ENCODE assay signal across 8 cellular contexts in genomic region chr2:20106746-20107145, GRCh38. TPM values are rescaled to one million over a fixed set of nuclear protein-coding genes. Genes with fewer than 3 reads are reported as not detected.
DNase-seq lines count a peak whose midpoint lies in the region; ATAC-seq and TF ChIP-seq lines count a peak whose summit lies in the region.

No MANE protein-coding gene starts in this region.

- BruUV-seq in PC-3 (replicated peaks; lab: Mats Ljungman, UMichigan), result no TSS peak

- H3K27me3 ChIP-seq in BE2C, result no peaks in the 10 kb centered on the region
- H3K27me3 ChIP-seq in PC-3 (ENCODE audit: low read length), result no peaks in the 10 kb centered on the region
- no peaks in the 10 kb centered on the region for H3K27me3 ChIP-seq in mesendoderm (ENCODE audit: insufficient read depth, low read length, poor library complexity)

- H3K36me3 Mint-ChIP-seq in dendritic cell treated with granulocyte-macrophage colony-stimulating factor and Interleukin-4, amounts not matched to agents 40 ng/mL and 50 ng/mL, for 4 days (ENCODE audit: low read depth), result no peaks in the 10 kb centered on the region

- H2BK5ac ChIP-seq in mesendoderm (ENCODE audit: low read length), result no peak overlapping the region

- peak overlapping the region; percentile 68 for H3K4me2 ChIP-seq in PC-3 (ENCODE audit: low read length)
- H3K4me2 ChIP-seq in mesendoderm (ENCODE audit: low read length), result peak overlapping the region; percentile 42

- no peak overlapping the region for H2BK120ac ChIP-seq in mesendoderm (ENCODE audit: low read depth, low read length)

- H3K4me1 ChIP-seq in BE2C (no peaks in the 10 kb centered on the region), PC-3 (ENCODE audit: insufficient read depth, low read length) (peaks cover 28% of the 10 kb centered on the region), mesendoderm (ENCODE audit: control insufficient read depth, low read depth, low read length) (no peaks in the 10 kb centered on the region)

- H3K79me1 ChIP-seq in mesendoderm (ENCODE audit: low read length), result no peaks in the 10 kb centered on the region

- no peak overlapping the region for H3K27ac ChIP-seq in PC-3 (ENCODE audit: low read length)
- H3K27ac ChIP-seq in mesendoderm (ENCODE audit: low read depth, low read length), result no peak overlapping the region

- H3F3A ChIP-seq in PC-3 (ENCODE audit: low read length, unreplicated experiment), result no peaks in the 10 kb centered on the region

- intact Hi-C loops in PC-3 (cut with micrococcal nuclease), result loop anchor here (2.0 to 10.0 kb wide), 2 partner anchors 78 to 118 kb away; partner anchors contain the start of gene SDC1
- intact Hi-C loops in dendritic cell treated with granulocyte-macrophage colony-stimulating factor and Interleukin-4, amounts not matched to agents 40 ng/mL and 50 ng/mL, for 4 days (cut with micrococcal nuclease), result no loop called here

- H3K79me2 ChIP-seq in PC-3 (ENCODE audit: low read length) (no peaks in the 10 kb centered on the region), mesendoderm (ENCODE audit: control insufficient read depth, insufficient read depth, low read length) (no peaks in the 10 kb centered on the region)

- peaks cover 23% of the 10 kb centered on the region for H3K27me3 Mint-ChIP-seq in dendritic cell treated with granulocyte-macrophage colony-stimulating factor and Interleukin-4, amounts not matched to agents 40 ng/mL and 50 ng/mL, for 4 days

- POLR2A ChIA-PET in PC-3 (lab: Charles Lee; ENCODE audit: unreplicated experiment), result no interaction called here

- H3K36me3 ChIP-seq in BE2C (no peaks in the 10 kb centered on the region), PC-3 (ENCODE audit: low read depth, low read length) (no peaks in the 10 kb centered on the region), mesendoderm (ENCODE audit: control insufficient read depth, insufficient read depth, low read length) (no peaks in the 10 kb centered on the region)

- no peak overlapping the region for H3K4ac ChIP-seq in mesendoderm (ENCODE audit: low read depth, low read length)

- no peak overlapping the region for H4K8ac ChIP-seq in mesendoderm (ENCODE audit: low read depth, low read length)

- H3K9me3 ChIP-seq in BE2C (peaks cover 7% of the 10 kb centered on the region; the same call in 1 of the 2 replicates), PC-3 (ENCODE audit: low read length) (no peaks in the 10 kb centered on the region)

- peak overlapping the region; percentile 14; the same call in 1 of the 2 replicates for H3K9ac ChIP-seq in PC-3 (ENCODE audit: low read length)
- peak overlapping the region; percentile 71 for H3K9ac ChIP-seq in mesendoderm (ENCODE audit: low read length)

- H3K4me3 ChIP-seq in BE2C (ENCODE audit: low read depth, low read length) (peak overlapping the region; percentile 46), PC-3 (ENCODE audit: low read length) (peak overlapping the region; percentile 63), mesendoderm (ENCODE audit: low read length) (no peak overlapping the region)

- H3K9me2 ChIP-seq in PC-3 (replicated peaks; ENCODE audit: low read length), result no peaks in the 10 kb centered on the region

- no CpG with 5 or more reads among the region's 34 CpGs for WGBS in mesendoderm (ENCODE audit: extremely low coverage, insufficient coverage, low lambda C conversion rate)

- H3K23ac ChIP-seq in mesendoderm (ENCODE audit: low read length), result no peak overlapping the region

- peaks cover 7% of the 10 kb centered on the region for H3K4me1 Mint-ChIP-seq in dendritic cell treated with granulocyte-macrophage colony-stimulating factor and Interleukin-4, amounts not matched to agents 40 ng/mL and 50 ng/mL, for 4 days (ENCODE audit: low read depth)

- no peak overlapping the region for H3K27ac Mint-ChIP-seq in dendritic cell treated with granulocyte-macrophage colony-stimulating factor and Interleukin-4, amounts not matched to agents 40 ng/mL and 50 ng/mL, for 4 days

- no peak overlapping the region for H4K5ac ChIP-seq in mesendoderm (ENCODE audit: low read length)

- ATAC-seq in PC-3, result peak; percentile 83
- ATAC-seq in GM21786 (IDR thresholded peaks at IDR 0.05; ENCODE audit: unreplicated experiment), result no peak

- peak overlapping the region; percentile 83 for H2AFZ ChIP-seq in PC-3 (ENCODE audit: low read length)

- no peak overlapping the region for H3K18ac ChIP-seq in mesendoderm (ENCODE audit: low read length)

- no peak overlapping the region for H2AK5ac ChIP-seq in mesendoderm (ENCODE audit: low read length)

- no peaks in the 10 kb centered on the region for H4K20me1 ChIP-seq in PC-3 (ENCODE audit: low read length)

- peak; percentile 87 for DNase-seq in BE2C
- peak; percentile 71 for DNase-seq in PC-3
- peak; percentile 78 for DNase-seq in mesendoderm
- no peak for DNase-seq in DMS53 treated with DMSO at 0.1 percent for 48 hours (lab: John Stamatoyannopoulos, UW; ENCODE audit: unreplicated experiment)
- no peak for DNase-seq in NOMO-1 treated with dmso at 0.1 percent for 144 hours (lab: John Stamatoyannopoulos, UW; ENCODE audit: unreplicated experiment)
- DNase-seq in HuH-7.5 (ENCODE audit: low spot score), result no peak

- no peak overlapping the region for H2BK15ac ChIP-seq in mesendoderm (replicated peaks; ENCODE audit: low read depth)

- H3K56ac ChIP-seq in mesendoderm (ENCODE audit: low read length), result peak overlapping the region; percentile 88

- CTCF ChIA-PET in PC-3 (lab: Charles Lee), result interaction anchor here (0.7 kb wide), 1 partner anchor 77 kb away, joined by 9 read pairs; no protein-coding TSS in a partner anchor

- H3K9me3 Mint-ChIP-seq in dendritic cell treated with granulocyte-macrophage colony-stimulating factor and Interleukin-4, amounts not matched to agents 40 ng/mL and 50 ng/mL, for 4 days, result peaks cover 27% of the 10 kb centered on the region

- TF ChIP-seq CTCF in BE2C (IDR thresholded peaks at IDR 0.05; ENCODE audit: low read depth, low read length) (peak; percentile 70), PC-3 (conservative IDR thresholded peaks at IDR 0.05; ENCODE audit: low read depth, low read length) (peak; percentile 71)

- H3K4me3 Mint-ChIP-seq in dendritic cell treated with granulocyte-macrophage colony-stimulating factor and Interleukin-4, amounts not matched to agents 40 ng/mL and 50 ng/mL, for 4 days, result peak overlapping the region; percentile 61

RNA-seq across cellular contexts. Expression of gene LAPTM4A, which starts 55.3 kb away (rescaled TPM):
- 148 TPM for polyA plus RNA-seq in BE2C (2012; ENCODE audit: insufficient read depth, insufficient read length, low read depth)
- total RNA-seq in PC-3 (2014; rRNA removed), result 54.5 and 62.7 TPM in 2 replicates
- 350 TPM for polyA plus RNA-seq in mesendoderm (2013, experiment 1 of 2)
- polyA plus RNA-seq in mesendoderm (2013, experiment 2 of 2), result 343 TPM

Comparison
In these comparisons a context has a peak if more than half of its experiments do, and no peak if none do; other contexts are left out.
1. DNase-seq: peak in BE2C (single experiment), PC-3 (single experiment) and mesendoderm (single experiment); none in DMS53 treated with DMSO at 0.1 percent for 48 hours (single experiment), NOMO-1 treated with dmso at 0.1 percent for 144 hours (single experiment) and HuH-7.5 (single experiment).